Comparison of ENCODE assay signal across 13 cellular contexts in genomic region chr21:34534522-34534921, GRCh38. TPM values are rescaled to one million over a fixed set of nuclear protein-coding genes. Genes with fewer than 3 reads are reported as not detected.
DNase-seq lines count a peak whose midpoint lies in the region; ATAC-seq and TF ChIP-seq lines count a peak whose summit lies in the region.
"Had no signal": no experiment of that assay in that cellular context is flagged by ENCODE, and none has a peak within 500 bp of the region (broad histone marks: within the 10 kb centered on the region; RNA-seq: fewer than 3 reads in every experiment).

No MANE protein-coding gene starts in this region.

- CTCF ChIA-PET in activated CD4-positive, alpha-beta memory T cell treated with anti-CD3 and anti-CD28 coated beads for 36 hours (lab: Charles Lee), result interaction anchor here (0.9 kb wide), 1 partner anchor 9 kb away, joined by 4 read pairs; no protein-coding TSS in a partner anchor
- CTCF ChIA-PET in activated CD4-positive, alpha-beta memory T cell treated with anti-CD3 and anti-CD28 coated beads, Interleukin-2, amount 10 ng/mL, durations not matched to agents 7 days and 5 days (lab: Charles Lee), result no interaction called here

- no peak overlapping the region for H3K4me3 Mint-ChIP-seq in activated CD4-positive, alpha-beta memory T cell treated with anti-CD3 and anti-CD28 coated beads for 36 hours
- H3K4me3 Mint-ChIP-seq in activated CD4-positive, alpha-beta memory T cell treated with anti-CD3 and anti-CD28 coated beads, Interleukin-2, amount 10 ng/mL, durations not matched to agents 7 days and 5 days, result no peak overlapping the region
- H3K4me3 Mint-ChIP-seq: central memory CD8-positive, alpha-beta T cell had no signal

- H3K4me3 ChIP-seq in left lung (no peak overlapping the region), upper lobe of left lung (no peak overlapping the region), prostate gland (no peak overlapping the region), mesendoderm (ENCODE audit: low read length) (no peak overlapping the region), MM.1S (ENCODE audit: low read length) (no peak overlapping the region)
- H3K4me3 ChIP-seq: testis had no signal

- H3K27me3 ChIP-seq in left lung (no peaks in the 10 kb centered on the region), upper lobe of left lung (no peaks in the 10 kb centered on the region), prostate gland (replicated peaks; ENCODE audit: insufficient read depth) (no peaks in the 10 kb centered on the region), mesendoderm (ENCODE audit: insufficient read depth, low read length, poor library complexity) (no peaks in the 10 kb centered on the region), MM.1S (replicated peaks; ENCODE audit: insufficient read depth, low read length) (no peaks in the 10 kb centered on the region)
- H3K27me3 ChIP-seq: testis had no signal

- no peak overlapping the region for H3K4ac ChIP-seq in mesendoderm (ENCODE audit: low read depth, low read length)

- no peak for TF ChIP-seq EP300 in upper lobe of left lung (IDR thresholded peaks at IDR 0.05)

- H2AK5ac ChIP-seq in mesendoderm (ENCODE audit: low read length), result no peak overlapping the region

- no peak overlapping the region for H2BK15ac ChIP-seq in mesendoderm (replicated peaks; ENCODE audit: low read depth)

- intact Hi-C loops in activated CD4-positive, alpha-beta memory T cell treated with anti-CD3 and anti-CD28 coated beads for 36 hours (cut with micrococcal nuclease), result no loop called here
- intact Hi-C loops in left lung (cut with DNase I), result no loop called here
- intact Hi-C loops in prostate gland (cut with DNase I), result no loop called here

- ATAC-seq in left lung, result peak; percentile 47
- ATAC-seq in upper lobe of left lung (ENCODE audit: low FRiP score in 2 of 2), result peak; percentile 33 to 60
- ATAC-seq: naive thymus-derived CD8-positive, alpha-beta T cell had no signal

- no peak overlapping the region for H3K9ac ChIP-seq in mesendoderm (ENCODE audit: low read length)
- H3K9ac ChIP-seq in MM.1S (ENCODE audit: low read length), result no peak overlapping the region

- H3K36me3 ChIP-seq in left lung (no peaks in the 10 kb centered on the region), upper lobe of left lung (no peaks in the 10 kb centered on the region), prostate gland (no peaks in the 10 kb centered on the region), mesendoderm (ENCODE audit: control insufficient read depth, insufficient read depth, low read length) (no peaks in the 10 kb centered on the region), MM.1S (replicated peaks; ENCODE audit: insufficient read depth, low read length) (no peaks in the 10 kb centered on the region)

- no peak overlapping the region for H4K8ac ChIP-seq in mesendoderm (ENCODE audit: low read depth, low read length)

- peak; percentile 22 for DNase-seq in activated CD4-positive, alpha-beta memory T cell treated with anti-CD3 and anti-CD28 coated beads for 36 hours
- no peak for DNase-seq in activated CD4-positive, alpha-beta memory T cell treated with anti-CD3 and anti-CD28 coated beads, Interleukin-2, amount 10 ng/mL, durations not matched to agents 7 days and 5 days
- DNase-seq in UCSD-AML1 (lab: John Stamatoyannopoulos, UW; ENCODE audit: unreplicated experiment) (peak; percentile 76), left lung (no peak), upper lobe of left lung (no peak), prostate gland (ENCODE audit: low spot score) (no peak), mesendoderm (no peak), MM.1S (no peak)
- DNase-seq: naive thymus-derived CD8-positive, alpha-beta T cell; NCI-H510A; stimulated activated CD4-positive, alpha-beta T cell treated with anti-CD3 and anti-CD28 coated beads, Interleukin-2, amount 100 ng/mL, for 24 hours; testis had no signal

- no peaks in the 10 kb centered on the region for H3K79me1 ChIP-seq in mesendoderm (ENCODE audit: low read length)

- H2BK120ac ChIP-seq in mesendoderm (ENCODE audit: low read depth, low read length), result no peak overlapping the region

- H3K18ac ChIP-seq in mesendoderm (ENCODE audit: low read length), result no peak overlapping the region

- no peak overlapping the region for H2AFZ ChIP-seq in MM.1S (ENCODE audit: low read length)

- no peaks in the 10 kb centered on the region for H3K27me3 Mint-ChIP-seq in activated CD4-positive, alpha-beta memory T cell treated with anti-CD3 and anti-CD28 coated beads for 36 hours
- H3K27me3 Mint-ChIP-seq in activated CD4-positive, alpha-beta memory T cell treated with anti-CD3 and anti-CD28 coated beads, Interleukin-2, amount 10 ng/mL, durations not matched to agents 7 days and 5 days, result no peaks in the 10 kb centered on the region
- H3K27me3 Mint-ChIP-seq: central memory CD8-positive, alpha-beta T cell; naive thymus-derived CD8-positive, alpha-beta T cell had no signal

- H3K9me3 ChIP-seq in left lung, result no peaks in the 10 kb centered on the region
- H3K9me3 ChIP-seq in upper lobe of left lung, result no peaks in the 10 kb centered on the region
- H3K9me3 ChIP-seq in prostate gland, result no peaks in the 10 kb centered on the region
- H3K9me3 ChIP-seq in MM.1S (replicated peaks; ENCODE audit: insufficient read depth, low read length), result no peaks in the 10 kb centered on the region
- H3K9me3 ChIP-seq: testis had no signal

- no peak overlapping the region for H2BK5ac ChIP-seq in mesendoderm (ENCODE audit: low read length)

- POLR2A ChIA-PET in activated CD4-positive, alpha-beta memory T cell treated with anti-CD3 and anti-CD28 coated beads for 36 hours (lab: Charles Lee), result no interaction called here
- POLR2A ChIA-PET in activated CD4-positive, alpha-beta memory T cell treated with anti-CD3 and anti-CD28 coated beads, Interleukin-2, amount 10 ng/mL, durations not matched to agents 7 days and 5 days (lab: Charles Lee), result no interaction called here

- peaks cover 4% of the 10 kb centered on the region for H3K4me1 Mint-ChIP-seq in activated CD4-positive, alpha-beta memory T cell treated with anti-CD3 and anti-CD28 coated beads for 36 hours (ENCODE audit: low read depth)
- H3K4me1 Mint-ChIP-seq in activated CD4-positive, alpha-beta memory T cell treated with anti-CD3 and anti-CD28 coated beads, Interleukin-2, amount 10 ng/mL, durations not matched to agents 7 days and 5 days, result peaks cover 2% of the 10 kb centered on the region

- H3K4me2 ChIP-seq in mesendoderm (ENCODE audit: low read length), result no peak overlapping the region
- no peak overlapping the region for H3K4me2 ChIP-seq in MM.1S (ENCODE audit: low read depth, low read length)

- H3K56ac ChIP-seq in mesendoderm (ENCODE audit: low read length), result no peak overlapping the region

- no peak overlapping the region for H3K27ac Mint-ChIP-seq in activated CD4-positive, alpha-beta memory T cell treated with anti-CD3 and anti-CD28 coated beads for 36 hours
- H3K27ac Mint-ChIP-seq in activated CD4-positive, alpha-beta memory T cell treated with anti-CD3 and anti-CD28 coated beads, Interleukin-2, amount 10 ng/mL, durations not matched to agents 7 days and 5 days, result no peak overlapping the region
- H3K27ac Mint-ChIP-seq: naive thymus-derived CD8-positive, alpha-beta T cell had no signal

- H3K23ac ChIP-seq in mesendoderm (ENCODE audit: low read length), result no peak overlapping the region

- no peak overlapping the region for H4K5ac ChIP-seq in mesendoderm (ENCODE audit: low read length)

- WGBS in upper lobe of left lung, 2 donors, result 10 to 74% methylated on average over 1 to 4 of the region's 4 CpGs
- 85% methylated on average over 4 of the region's 4 CpGs for WGBS in prostate gland
- no CpG with 5 or more reads among the region's 4 CpGs for WGBS in mesendoderm (ENCODE audit: extremely low coverage, insufficient coverage, low lambda C conversion rate)

- TF ChIP-seq POLR2A in upper lobe of left lung (IDR thresholded peaks at IDR 0.05) (no peak), prostate gland (IDR thresholded peaks at IDR 0.05) (no peak)

- no peak for TF ChIP-seq CTCF in left lung (IDR thresholded peaks at IDR 0.05)
- no peak for TF ChIP-seq CTCF in upper lobe of left lung (IDR thresholded peaks at IDR 0.05)
- TF ChIP-seq CTCF in prostate gland (IDR thresholded peaks at IDR 0.05), result no peak
- no peak for TF ChIP-seq CTCF in MM.1S (IDR thresholded peaks at IDR 0.05; ENCODE audit: low read length)

- H3K27ac ChIP-seq in left lung, result no peak overlapping the region
- H3K27ac ChIP-seq in upper lobe of left lung, result no peak overlapping the region
- no peak overlapping the region for H3K27ac ChIP-seq in prostate gland
- no peak overlapping the region for H3K27ac ChIP-seq in mesendoderm (ENCODE audit: low read depth, low read length)
- no peak overlapping the region for H3K27ac ChIP-seq in MM.1S (ENCODE audit: low read length)
- H3K27ac ChIP-seq: testis had no signal

- peaks cover 0 to 30% of the 10 kb centered on the region in 2 donors for H3K4me1 ChIP-seq in left lung
- peaks cover 0 to 7% (median 0%) of the 10 kb centered on the region in 4 donors for H3K4me1 ChIP-seq in upper lobe of left lung
- H3K4me1 ChIP-seq in prostate gland (replicated peaks), result no peaks in the 10 kb centered on the region
- H3K4me1 ChIP-seq in mesendoderm (ENCODE audit: control insufficient read depth, low read depth, low read length), result peaks cover 3% of the 10 kb centered on the region
- no peaks in the 10 kb centered on the region for H3K4me1 ChIP-seq in MM.1S (ENCODE audit: low read length)

- no peaks in the 10 kb centered on the region for H3K9me3 Mint-ChIP-seq in activated CD4-positive, alpha-beta memory T cell treated with anti-CD3 and anti-CD28 coated beads for 36 hours
- H3K9me3 Mint-ChIP-seq in activated CD4-positive, alpha-beta memory T cell treated with anti-CD3 and anti-CD28 coated beads, Interleukin-2, amount 10 ng/mL, durations not matched to agents 7 days and 5 days, result no peaks in the 10 kb centered on the region

- H3K79me2 ChIP-seq in mesendoderm (ENCODE audit: control insufficient read depth, insufficient read depth, low read length), result no peaks in the 10 kb centered on the region
- H3K79me2 ChIP-seq in MM.1S (ENCODE audit: low read length), result no peaks in the 10 kb centered on the region

- H3F3A ChIP-seq in MM.1S (ENCODE audit: insufficient read depth, low read length), result no peaks in the 10 kb centered on the region

- H4K20me1 ChIP-seq in MM.1S (ENCODE audit: insufficient read depth, low read length), result no peaks in the 10 kb centered on the region

- no peaks in the 10 kb centered on the region for H3K36me3 Mint-ChIP-seq in activated CD4-positive, alpha-beta memory T cell treated with anti-CD3 and anti-CD28 coated beads for 36 hours
- H3K36me3 Mint-ChIP-seq in activated CD4-positive, alpha-beta memory T cell treated with anti-CD3 and anti-CD28 coated beads, Interleukin-2, amount 10 ng/mL, durations not matched to agents 7 days and 5 days (ENCODE audit: low read depth), result no peaks in the 10 kb centered on the region

- no peaks in the 10 kb centered on the region for H3K9me2 ChIP-seq in MM.1S (replicated peaks; ENCODE audit: insufficient read depth, low read length)

RNA-seq across cellular contexts. Expression of gene KCNE1, which starts 22.5 kb away (rescaled TPM):
- under 1 TPM; 0.21 to 0.31 TPM for total RNA-seq in activated CD4-positive, alpha-beta memory T cell treated with anti-CD3 and anti-CD28 coated beads for 36 hours
- under 1 TPM in 1 of 2 experiments, not detected in 1; 0.40 TPM for total RNA-seq in activated CD4-positive, alpha-beta memory T cell treated with anti-CD3 and anti-CD28 coated beads, Interleukin-2, amount 10 ng/mL, durations not matched to agents 7 days and 5 days
- total RNA-seq in left lung, result 10 to 100 TPM in 1 of 2 donors, 1 to 10 TPM in 1; 3.8 to 21.2 TPM
- total RNA-seq in upper lobe of left lung, result 10 to 100 TPM in 5 of 6 donors, 1 to 10 TPM in 1; 9.6 to 58.7 (median 19.4) TPM
- total RNA-seq in prostate gland, result 1 to 10 TPM in 1 of 2 donors, under 1 TPM in 1; 0.32 to 6.7 TPM
- polyA plus RNA-seq in mesendoderm (2013, experiment 1 of 2), result 0.21 TPM
- 0.24 TPM for polyA plus RNA-seq in mesendoderm (2013, experiment 2 of 2)
- polyA plus RNA-seq: naive thymus-derived CD8-positive, alpha-beta T cell had no signal

Comparison
In these comparisons a context has a peak if more than half of its experiments do, and no peak if none do; other contexts are left out.
1. DNase-seq: peak in activated CD4-positive, alpha-beta memory T cell treated with anti-CD3 and anti-CD28 coated beads for 36 hours (single experiment) and UCSD-AML1 (single experiment); none in activated CD4-positive, alpha-beta memory T cell treated with anti-CD3 and anti-CD28 coated beads, Interleukin-2, amount 10 ng/mL, durations not matched to agents 7 days and 5 days (single experiment), left lung (0 of 2), upper lobe of left lung (0 of 2), prostate gland (single experiment), mesendoderm (single experiment) and MM.1S (single experiment).